ENCODE assay signal across 1 cellular context in the genomic region with DNA sequence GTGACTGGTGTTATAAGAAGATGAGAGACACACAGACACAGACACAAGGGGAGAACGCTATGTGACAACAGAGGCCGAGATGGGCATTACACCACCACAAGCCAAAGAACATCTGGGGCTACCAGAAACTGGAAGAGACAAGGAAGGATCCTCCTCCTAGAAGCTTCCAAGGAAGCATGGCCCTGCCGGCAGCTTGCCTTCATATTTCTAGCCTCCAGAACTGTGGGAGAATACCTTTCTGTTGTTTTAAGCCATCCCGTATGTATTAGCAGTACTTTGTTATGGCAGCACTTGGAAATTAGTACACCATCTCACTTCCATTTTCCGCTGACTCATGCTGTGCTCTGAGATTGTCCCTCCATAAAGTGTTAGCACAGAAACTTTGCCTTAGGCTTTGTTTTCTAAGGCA.
TF ChIP-seq lines count a peak whose summit lies in the region.

No MANE protein-coding gene starts in this region.

TF ChIP-seq in K562, 482 proteins besides CTCF, POLR2A, EP300 and RAD21 (continued from another document and continues in another):
- TF ChIP-seq NR4A1 (CRISPR knock-in tag; IDR thresholded peaks at IDR 0.05) (no peak), NR4A1 (tag; IDR thresholded peaks at IDR 0.05) (peak; percentile 58; the same call in 1 of the 2 replicates), MAFF (IDR thresholded peaks at IDR 0.05; ENCODE audit: low read length) (peak; percentile 97), MCM5 (IDR thresholded peaks at IDR 0.05; ENCODE audit: low read depth) (no peak), CREB1 (IDR thresholded peaks at IDR 0.05) (no peak), CREB1 (CRISPR knock-in tag; IDR thresholded peaks at IDR 0.05) (no peak), TAF7 (tag; IDR thresholded peaks at IDR 0.05) (no peak), ZNF146 (CRISPR knock-in tag; IDR thresholded peaks at IDR 0.05; ENCODE audit: unreplicated experiment) (no peak), POLR3G (IDR thresholded peaks at IDR 0.05; ENCODE audit: extremely low read depth, insufficient read length, insufficient replicate concordance) (no peak), PURB (CRISPR knock-in tag; IDR thresholded peaks at IDR 0.05; ENCODE audit: low read depth) (no peak), TRIM24 (IDR thresholded peaks at IDR 0.05) (peak in 1 of 2 experiments; percentile 47; a peak in 1 of 4 replicates), ZNF354B (CRISPR knock-in tag; IDR thresholded peaks at IDR 0.05) (no peak), SOX6 (IDR thresholded peaks at IDR 0.05) (no peak), RBM25 (IDR thresholded peaks at IDR 0.05; ENCODE audit: low read depth, low read length, severe bottlenecking) (no peak), ZNF75A (CRISPR knock-in tag; IDR thresholded peaks at IDR 0.05) (no peak), MTF1 (CRISPR knock-in tag; IDR thresholded peaks at IDR 0.05; ENCODE audit: borderline replicate concordance) (no peak), SMARCB1 (IDR thresholded peaks at IDR 0.05; ENCODE audit: insufficient read length, low read depth) (no peak), MAFK (IDR thresholded peaks at IDR 0.05; ENCODE audit: low read length) (peak; percentile 95), FOXA3 (CRISPR knock-in tag; conservative IDR thresholded peaks at IDR 0.05 in 1 of 2, IDR thresholded peaks at IDR 0.05 in 1 of 2) (no peak), TSC22D4 (tag; IDR thresholded peaks at IDR 0.05) (no peak), KAT7 (CRISPR knock-in tag; IDR thresholded peaks at IDR 0.05; ENCODE audit: borderline replicate concordance) (0 out of 2 replicates have a peak, but pooled peaks have one; percentile 25), POLR2H (tag; IDR thresholded peaks at IDR 0.05; ENCODE audit: low read depth) (no peak), HDAC8 (tag; IDR thresholded peaks at IDR 0.05) (no peak), TBL1XR1 (IDR thresholded peaks at IDR 0.05; ENCODE audit: low read length in 2 of 2) (no peak), SIN3A (IDR thresholded peaks at IDR 0.05; ENCODE audit: borderline replicate concordance in 2 of 2, control insufficient read depth in 1 of 2, low read depth in 2 of 2, low read length in 2 of 2) (no peak), L3MBTL2 (IDR thresholded peaks at IDR 0.05) (peak; percentile 43), CBFB (CRISPR knock-in tag; IDR thresholded peaks at IDR 0.05) (no peak), ZNF589 (CRISPR knock-in tag; IDR thresholded peaks at IDR 0.05; ENCODE audit: low read depth) (no peak), FOXK2 (conservative IDR thresholded peaks at IDR 0.05 in 1 of 2, IDR thresholded peaks at IDR 0.05 in 1 of 2; ENCODE audit: low read depth in 2 of 2) (peak; percentile 47 to 75; a peak in 3 of 4 replicates), ZNF316 (IDR thresholded peaks at IDR 0.05) (peak; percentile 99), FOSL1 (tag; conservative IDR thresholded peaks at IDR 0.05) (no peak; the same call in 1 of the 2 replicates), PTBP1 (IDR thresholded peaks at IDR 0.05; ENCODE audit: low read depth, low read length) (no peak), MAFG (tag; conservative IDR thresholded peaks at IDR 0.05) (peak; percentile 99), ZC3H8 (IDR thresholded peaks at IDR 0.05) (no peak), CCNT2 (IDR thresholded peaks at IDR 0.05; ENCODE audit: borderline replicate concordance, extremely low read depth, insufficient read length, low read depth, low read length) (no peak), MYBL2 (IDR thresholded peaks at IDR 0.05; ENCODE audit: low read depth) (no peak), MYBL2 (CRISPR knock-in tag; IDR thresholded peaks at IDR 0.05; ENCODE audit: borderline replicate concordance) (no peak), CXXC5 (CRISPR knock-in tag; IDR thresholded peaks at IDR 0.05) (peak; percentile 24; the same call in 1 of the 2 replicates), ZNF695 (CRISPR knock-in tag; IDR thresholded peaks at IDR 0.05) (no peak), ZNF282 (CRISPR knock-in tag; IDR thresholded peaks at IDR 0.05) (no peak)
- TF ChIP-seq, protein P1, sequence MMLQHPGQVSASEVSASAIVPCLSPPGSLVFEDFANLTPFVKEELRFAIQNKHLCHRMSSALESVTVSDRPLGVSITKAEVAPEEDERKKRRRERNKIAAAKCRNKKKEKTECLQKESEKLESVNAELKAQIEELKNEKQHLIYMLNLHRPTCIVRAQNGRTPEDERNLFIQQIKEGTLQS (IDR thresholded peaks at IDR 0.05), result no peak; the same call in 1 of the 2 replicates
- TF ChIP-seq, protein P1 (CRISPR knock-in tag; conservative IDR thresholded peaks at IDR 0.05), result 0 out of 2 replicates have a peak, but pooled peaks have one; percentile 60
- TF ChIP-seq, protein P2, sequence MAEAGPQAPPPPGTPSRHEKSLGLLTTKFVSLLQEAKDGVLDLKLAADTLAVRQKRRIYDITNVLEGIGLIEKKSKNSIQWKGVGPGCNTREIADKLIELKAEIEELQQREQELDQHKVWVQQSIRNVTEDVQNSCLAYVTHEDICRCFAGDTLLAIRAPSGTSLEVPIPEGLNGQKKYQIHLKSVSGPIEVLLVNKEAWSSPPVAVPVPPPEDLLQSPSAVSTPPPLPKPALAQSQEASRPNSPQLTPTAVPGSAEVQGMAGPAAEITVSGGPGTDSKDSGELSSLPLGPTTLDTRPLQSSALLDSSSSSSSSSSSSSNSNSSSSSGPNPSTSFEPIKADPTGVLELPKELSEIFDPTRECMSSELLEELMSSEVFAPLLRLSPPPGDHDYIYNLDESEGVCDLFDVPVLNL (CRISPR knock-in tag; IDR thresholded peaks at IDR 0.05; ENCODE audit: low read depth), result no peak
- TF ChIP-seq, protein P3, sequence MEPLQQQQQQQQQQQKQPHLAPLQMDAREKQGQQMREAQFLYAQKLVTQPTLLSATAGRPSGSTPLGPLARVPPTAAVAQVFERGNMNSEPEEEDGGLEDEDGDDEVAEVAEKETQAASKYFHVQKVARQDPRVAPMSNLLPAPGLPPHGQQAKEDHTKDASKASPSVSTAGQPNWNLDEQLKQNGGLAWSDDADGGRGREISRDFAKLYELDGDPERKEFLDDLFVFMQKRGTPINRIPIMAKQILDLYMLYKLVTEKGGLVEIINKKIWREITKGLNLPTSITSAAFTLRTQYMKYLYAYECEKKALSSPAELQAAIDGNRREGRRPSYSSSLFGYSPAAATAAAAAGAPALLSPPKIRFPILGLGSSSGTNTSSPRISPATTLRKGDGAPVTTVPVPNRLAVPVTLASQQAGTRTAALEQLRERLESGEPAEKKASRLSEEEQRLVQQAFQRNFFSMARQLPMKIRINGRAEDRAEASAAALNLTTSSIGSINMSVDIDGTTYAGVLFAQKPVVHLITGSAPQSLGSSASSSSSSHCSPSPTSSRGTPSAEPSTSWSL (CRISPR knock-in tag; IDR thresholded peaks at IDR 0.05; ENCODE audit: borderline replicate concordance), result no peak
- TF ChIP-seq, protein P4, sequence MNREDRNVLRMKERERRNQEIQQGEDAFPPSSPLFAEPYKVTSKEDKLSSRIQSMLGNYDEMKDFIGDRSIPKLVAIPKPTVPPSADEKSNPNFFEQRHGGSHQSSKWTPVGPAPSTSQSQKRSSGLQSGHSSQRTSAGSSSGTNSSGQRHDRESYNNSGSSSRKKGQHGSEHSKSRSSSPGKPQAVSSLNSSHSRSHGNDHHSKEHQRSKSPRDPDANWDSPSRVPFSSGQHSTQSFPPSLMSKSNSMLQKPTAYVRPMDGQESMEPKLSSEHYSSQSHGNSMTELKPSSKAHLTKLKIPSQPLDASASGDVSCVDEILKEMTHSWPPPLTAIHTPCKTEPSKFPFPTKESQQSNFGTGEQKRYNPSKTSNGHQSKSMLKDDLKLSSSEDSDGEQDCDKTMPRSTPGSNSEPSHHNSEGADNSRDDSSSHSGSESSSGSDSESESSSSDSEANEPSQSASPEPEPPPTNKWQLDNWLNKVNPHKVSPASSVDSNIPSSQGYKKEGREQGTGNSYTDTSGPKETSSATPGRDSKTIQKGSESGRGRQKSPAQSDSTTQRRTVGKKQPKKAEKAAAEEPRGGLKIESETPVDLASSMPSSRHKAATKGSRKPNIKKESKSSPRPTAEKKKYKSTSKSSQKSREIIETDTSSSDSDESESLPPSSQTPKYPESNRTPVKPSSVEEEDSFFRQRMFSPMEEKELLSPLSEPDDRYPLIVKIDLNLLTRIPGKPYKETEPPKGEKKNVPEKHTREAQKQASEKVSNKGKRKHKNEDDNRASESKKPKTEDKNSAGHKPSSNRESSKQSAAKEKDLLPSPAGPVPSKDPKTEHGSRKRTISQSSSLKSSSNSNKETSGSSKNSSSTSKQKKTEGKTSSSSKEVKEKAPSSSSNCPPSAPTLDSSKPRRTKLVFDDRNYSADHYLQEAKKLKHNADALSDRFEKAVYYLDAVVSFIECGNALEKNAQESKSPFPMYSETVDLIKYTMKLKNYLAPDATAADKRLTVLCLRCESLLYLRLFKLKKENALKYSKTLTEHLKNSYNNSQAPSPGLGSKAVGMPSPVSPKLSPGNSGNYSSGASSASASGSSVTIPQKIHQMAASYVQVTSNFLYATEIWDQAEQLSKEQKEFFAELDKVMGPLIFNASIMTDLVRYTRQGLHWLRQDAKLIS (CRISPR knock-in tag; IDR thresholded peaks at IDR 0.05), result no peak
- TF ChIP-seq, protein P5, sequence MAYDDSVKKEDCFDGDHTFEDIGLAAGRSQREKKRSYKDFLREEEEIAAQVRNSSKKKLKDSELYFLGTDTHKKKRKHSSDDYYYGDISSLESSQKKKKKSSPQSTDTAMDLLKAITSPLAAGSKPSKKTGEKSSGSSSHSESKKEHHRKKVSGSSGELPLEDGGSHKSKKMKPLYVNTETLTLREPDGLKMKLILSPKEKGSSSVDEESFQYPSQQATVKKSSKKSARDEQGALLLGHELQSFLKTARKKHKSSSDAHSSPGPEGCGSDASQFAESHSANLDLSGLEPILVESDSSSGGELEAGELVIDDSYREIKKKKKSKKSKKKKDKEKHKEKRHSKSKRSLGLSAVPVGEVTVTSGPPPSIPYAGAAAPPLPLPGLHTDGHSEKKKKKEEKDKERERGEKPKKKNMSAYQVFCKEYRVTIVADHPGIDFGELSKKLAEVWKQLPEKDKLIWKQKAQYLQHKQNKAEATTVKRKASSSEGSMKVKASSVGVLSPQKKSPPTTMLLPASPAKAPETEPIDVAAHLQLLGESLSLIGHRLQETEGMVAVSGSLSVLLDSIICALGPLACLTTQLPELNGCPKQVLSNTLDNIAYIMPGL (CRISPR knock-in tag; IDR thresholded peaks at IDR 0.05), result no peak
- TF ChIP-seq, protein P6, sequence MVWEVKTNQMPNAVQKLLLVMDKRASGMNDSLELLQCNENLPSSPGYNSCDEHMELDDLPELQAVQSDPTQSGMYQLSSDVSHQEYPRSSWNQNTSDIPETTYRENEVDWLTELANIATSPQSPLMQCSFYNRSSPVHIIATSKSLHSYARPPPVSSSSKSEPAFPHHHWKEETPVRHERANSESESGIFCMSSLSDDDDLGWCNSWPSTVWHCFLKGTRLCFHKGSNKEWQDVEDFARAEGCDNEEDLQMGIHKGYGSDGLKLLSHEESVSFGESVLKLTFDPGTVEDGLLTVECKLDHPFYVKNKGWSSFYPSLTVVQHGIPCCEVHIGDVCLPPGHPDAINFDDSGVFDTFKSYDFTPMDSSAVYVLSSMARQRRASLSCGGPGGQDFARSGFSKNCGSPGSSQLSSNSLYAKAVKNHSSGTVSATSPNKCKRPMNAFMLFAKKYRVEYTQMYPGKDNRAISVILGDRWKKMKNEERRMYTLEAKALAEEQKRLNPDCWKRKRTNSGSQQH (CRISPR knock-in tag; IDR thresholded peaks at IDR 0.05), result no peak
- TF ChIP-seq, protein P7, sequence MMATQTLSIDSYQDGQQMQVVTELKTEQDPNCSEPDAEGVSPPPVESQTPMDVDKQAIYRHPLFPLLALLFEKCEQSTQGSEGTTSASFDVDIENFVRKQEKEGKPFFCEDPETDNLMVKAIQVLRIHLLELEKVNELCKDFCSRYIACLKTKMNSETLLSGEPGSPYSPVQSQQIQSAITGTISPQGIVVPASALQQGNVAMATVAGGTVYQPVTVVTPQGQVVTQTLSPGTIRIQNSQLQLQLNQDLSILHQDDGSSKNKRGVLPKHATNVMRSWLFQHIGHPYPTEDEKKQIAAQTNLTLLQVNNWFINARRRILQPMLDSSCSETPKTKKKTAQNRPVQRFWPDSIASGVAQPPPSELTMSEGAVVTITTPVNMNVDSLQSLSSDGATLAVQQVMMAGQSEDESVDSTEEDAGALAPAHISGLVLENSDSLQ (IDR thresholded peaks at IDR 0.05), result peak; percentile 17; the same call in 1 of the 2 replicates
- TF ChIP-seq, protein P8, sequence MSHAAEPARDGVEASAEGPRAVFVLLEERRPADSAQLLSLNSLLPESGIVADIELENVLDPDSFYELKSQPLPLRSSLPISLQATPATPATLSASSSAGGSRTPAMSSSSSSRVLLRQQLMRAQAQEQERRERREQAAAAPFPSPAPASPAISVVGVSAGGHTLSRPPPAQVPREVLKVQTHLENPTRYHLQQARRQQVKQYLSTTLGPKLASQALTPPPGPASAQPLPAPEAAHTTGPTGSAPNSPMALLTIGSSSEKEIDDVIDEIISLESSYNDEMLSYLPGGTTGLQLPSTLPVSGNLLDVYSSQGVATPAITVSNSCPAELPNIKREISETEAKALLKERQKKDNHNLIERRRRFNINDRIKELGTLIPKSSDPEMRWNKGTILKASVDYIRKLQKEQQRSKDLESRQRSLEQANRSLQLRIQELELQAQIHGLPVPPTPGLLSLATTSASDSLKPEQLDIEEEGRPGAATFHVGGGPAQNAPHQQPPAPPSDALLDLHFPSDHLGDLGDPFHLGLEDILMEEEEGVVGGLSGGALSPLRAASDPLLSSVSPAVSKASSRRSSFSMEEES (CRISPR knock-in tag; IDR thresholded peaks at IDR 0.05), result no peak
